In genomic region chr18:27198036-27198435, GRCh38 we compare ENCODE assay signal across 23 cellular contexts. TPM values are rescaled to one million over a fixed set of nuclear protein-coding genes. Genes with fewer than 3 reads are reported as not detected.
"Had no signal": no experiment of that assay in that cellular context is flagged by ENCODE, and none has a peak within 500 bp of the region (broad histone marks: within the 10 kb centered on the region; RNA-seq: fewer than 3 reads in every experiment).

No MANE protein-coding gene starts in this region.

- ATAC-seq: mucosa of descending colon; naive thymus-derived CD8-positive, alpha-beta T cell; sciatic nerve; stimulated activated naive B cell treated with anti-CD40 and anti-IgM and Interleukin-4, amounts not matched to agents 10 μg/mL and 1 μg/mL and 100 μg/mL, for 72 hours; stimulated activated naive CD8-positive, alpha-beta T cell treated with anti-CD3 and anti-CD28 coated beads, Interleukin-15, amount 100 ng/mL, for 72 hours had no signal

- H3K79me2 ChIP-seq: parathyroid adenoma had no signal

- H2AFZ ChIP-seq: parathyroid adenoma had no signal

- H3K9me3 ChIP-seq: colonic mucosa, mucosa of descending colon, prostate gland, testis, tibial nerve had no signal

- H3K4me3 ChIP-seq: colonic mucosa, mucosa of descending colon, prostate gland, testis, tibial nerve had no signal

- H3K4me1 ChIP-seq: colonic mucosa, parathyroid adenoma, prostate gland, testis, tibial nerve had no signal

- H3K27ac ChIP-seq: colonic mucosa, parathyroid adenoma, prostate gland, testis, tibial nerve had no signal

- H3K36me3 ChIP-seq: colonic mucosa, prostate gland, tibial nerve had no signal

- DNase-seq: colonic mucosa; dermis blood vessel endothelial cell; effector CD4-positive, alpha-beta T cell; endodermal cell; foreskin melanocyte; head of caudate nucleus; hippocampal formation; kidney glomerular epithelial cell; mammary epithelial cell; mucosa of descending colon; naive thymus-derived CD8-positive, alpha-beta T cell; retina; stimulated activated CD4-positive, alpha-beta T cell treated with anti-CD3 and anti-CD28 coated beads, Interleukin-2, amount 100 ng/mL, for 24 hours; stimulated activated CD4-positive, alpha-beta T cell treated with anti-CD3 and anti-CD28 coated beads, Interleukin-4, amount 100 ng/mL, for 4 hours; stimulated activated naive B cell treated with anti-CD40 and anti-IgM and Interleukin-4, amounts not matched to agents 10 μg/mL and 1 μg/mL and 100 μg/mL, for 72 hours; stimulated activated naive CD8-positive, alpha-beta T cell treated with anti-CD3 and anti-CD28 coated beads, Interleukin-15, amount 100 ng/mL, for 72 hours; testis had no signal

- H3K27me3 ChIP-seq: colonic mucosa, testis, tibial nerve had no signal

- FAIRE-seq: endothelial cell of umbilical vein had no signal

RNA-seq across cellular contexts. Expression of gene CHST9, which starts 12.9 kb away (rescaled TPM):
- total RNA-seq: endothelial cell of umbilical vein; naive thymus-derived CD8-positive, alpha-beta T cell; subcutaneous adipose tissue had no signal
- polyA plus RNA-seq: endothelial cell of umbilical vein; mammary epithelial cell; naive thymus-derived CD8-positive, alpha-beta T cell had no signal
